ENCODE assay signal across 8 cellular contexts in the genomic region with DNA sequence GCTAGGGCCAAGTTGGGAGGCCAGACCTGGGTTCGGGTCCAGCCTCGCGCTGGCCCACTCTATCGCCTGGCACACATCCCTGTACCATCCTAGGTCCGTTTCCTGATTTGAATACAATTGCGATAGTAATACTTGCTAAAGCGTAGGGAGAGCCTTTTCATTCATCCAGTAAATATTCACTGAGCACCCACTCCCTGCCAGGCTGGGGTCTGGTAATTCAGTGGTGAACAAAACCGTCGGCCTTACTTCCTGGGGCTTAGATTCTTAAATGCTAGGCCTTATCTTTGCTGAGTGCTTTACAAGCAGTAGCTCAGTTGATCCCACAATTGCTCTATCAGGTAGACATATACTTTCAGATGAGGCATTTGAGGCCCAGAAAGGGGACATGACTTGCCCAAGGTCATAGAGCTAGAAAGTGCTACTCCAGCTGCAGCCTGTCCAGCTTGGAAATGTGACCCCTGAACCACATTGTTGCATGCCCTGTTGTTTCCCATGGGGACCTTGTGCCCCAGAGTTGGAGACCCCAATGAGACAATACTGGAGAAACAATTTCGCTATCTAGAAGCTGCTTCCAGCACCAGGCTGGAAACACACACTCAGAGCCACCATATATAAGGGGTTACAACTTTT. TPM values are rescaled to one million over a fixed set of nuclear protein-coding genes. Genes with fewer than 3 reads are reported as not detected.
A peak's percentile ranks its signal among the peaks of the same experiment; 100 is the strongest.
DNase-seq lines count a peak whose midpoint lies in the region; FAIRE-seq and TF ChIP-seq lines count a peak whose summit lies in the region.

No MANE protein-coding gene starts in this region.

- H3K36me3 ChIP-seq in SJSA1 = peaks cover 60% of the 10 kb centered on the region
- H3K36me3 ChIP-seq in rectal smooth muscle tissue (ENCODE audit: control insufficient read depth, insufficient read depth, low read length) = peaks cover 3% of the 10 kb centered on the region

- peaks cover 32% of the 10 kb centered on the region for H3K4me1 ChIP-seq in SJSA1 (replicated peaks)
- peaks cover 11% of the 10 kb centered on the region for H3K4me1 ChIP-seq in rectal smooth muscle tissue (ENCODE audit: control insufficient read depth, insufficient read depth, low read length)

- peak; percentile 71 for FAIRE-seq in GM12891 (lab: Jason Lieb, UNC)

- no peak overlapping the region for H3K9ac ChIP-seq in rectal smooth muscle tissue (ENCODE audit: low read length)

- DNase-seq in GM12891 (ENCODE audit: insufficient read length, low spot score) (no peak), SJSA1 (ENCODE audit: low read depth in 1 of 2, low spot score in 2 of 2) (no peak), fibroblast of pulmonary artery (ENCODE audit: low read depth) (no peak), ureter (ENCODE audit: low spot score) (no peak), NCI-H2081 (lab: John Stamatoyannopoulos, UW) (no peak), amniotic stem cell (lab: John Stamatoyannopoulos, UW) (no peak), ACHN (no peak)

- in situ Hi-C loops in ACHN (cut with HindIII; ENCODE audit: low pct_ligation_motif_present, low pct_unique_long_range_greater_than_20kb, low sequenced_read_pairs) = no loop called here

- H3K4me3 ChIP-seq in SJSA1 (peak overlapping the region; percentile 89), fibroblast of pulmonary artery (replicated peaks; ENCODE audit: low read depth, low read length) (peak overlapping the region; percentile 81), rectal smooth muscle tissue (ENCODE audit: low read length) (peak overlapping the region; percentile 96)

- TF ChIP-seq CTCF in fibroblast of pulmonary artery (IDR thresholded peaks at IDR 0.05; ENCODE audit: low read length, missing control alignments) = no peak

- H3K9me3 ChIP-seq in SJSA1 (replicated peaks) = no peaks in the 10 kb centered on the region

- no peaks in the 10 kb centered on the region for H3K27me3 ChIP-seq in SJSA1 (replicated peaks)
- H3K27me3 ChIP-seq in rectal smooth muscle tissue (ENCODE audit: control insufficient read depth, insufficient read depth, low read length) = no peaks in the 10 kb centered on the region

- H3K27ac ChIP-seq in SJSA1 (no peak overlapping the region), rectal smooth muscle tissue (ENCODE audit: low read depth, low read length) (peak overlapping the region; percentile 91)

- no peak for TF ChIP-seq POLR2A in GM12891 (IDR thresholded peaks at IDR 0.05; ENCODE audit: low read depth, low read length)

TF ChIP-seq in GM12891, 5 proteins besides CTCF, POLR2A, EP300 and RAD21:
- no peak for TF ChIP-seq POLR2AphosphoS5 (IDR thresholded peaks at IDR 0.05; ENCODE audit: low read depth, low read length)
- no peak for TF ChIP-seq TAF1 (IDR thresholded peaks at IDR 0.05; ENCODE audit: low read depth, low read length)

RNA-seq across cellular contexts. Expression of gene USB1, which starts 0.7 kb away (rescaled TPM):
- 23.0 TPM for polyA plus RNA-seq in GM12891 (2012; ENCODE audit: low read depth, missing spikeins)
- total RNA-seq in SJSA1 (2014; rRNA removed; shearing (Covaris generic)) = 52.9 and 68.5 TPM in 2 replicates
- 50.5 TPM for total RNA-seq in ureter

RNA-seq across cellular contexts. Expression of gene ZNF319, which starts 1.4 kb away (rescaled TPM):
- polyA plus RNA-seq in GM12891 (2012; ENCODE audit: low read depth, missing spikeins) = 3.1 TPM
- total RNA-seq in SJSA1 (2014; rRNA removed; shearing (Covaris generic)) = 1.5 and 4.3 TPM in 2 replicates
- total RNA-seq in ureter = 24.7 TPM

RNA-seq across cellular contexts. Expression of gene MMP15, which starts 23.7 kb away (rescaled TPM):
- polyA plus RNA-seq in GM12891 (2012; ENCODE audit: low read depth, missing spikeins) = 0.03 TPM
- total RNA-seq in SJSA1 (2014; rRNA removed; shearing (Covaris generic)) = 1.2 and 1.9 TPM in 2 replicates
- total RNA-seq in ureter = 15.4 TPM

RNA-seq across cellular contexts. Expression of gene CNGB1, which starts 31.0 kb away (rescaled TPM):
- polyA plus RNA-seq in GM12891 (2012; ENCODE audit: low read depth, missing spikeins) = not detected
- total RNA-seq in SJSA1 (2014; rRNA removed; shearing (Covaris generic)) = 0.13 TPM in 1 of 2 replicates, not detected in the other
- total RNA-seq in ureter = 1.5 TPM
